Comparison of ENCODE assay signal across 9 cellular contexts in the genomic region with DNA sequence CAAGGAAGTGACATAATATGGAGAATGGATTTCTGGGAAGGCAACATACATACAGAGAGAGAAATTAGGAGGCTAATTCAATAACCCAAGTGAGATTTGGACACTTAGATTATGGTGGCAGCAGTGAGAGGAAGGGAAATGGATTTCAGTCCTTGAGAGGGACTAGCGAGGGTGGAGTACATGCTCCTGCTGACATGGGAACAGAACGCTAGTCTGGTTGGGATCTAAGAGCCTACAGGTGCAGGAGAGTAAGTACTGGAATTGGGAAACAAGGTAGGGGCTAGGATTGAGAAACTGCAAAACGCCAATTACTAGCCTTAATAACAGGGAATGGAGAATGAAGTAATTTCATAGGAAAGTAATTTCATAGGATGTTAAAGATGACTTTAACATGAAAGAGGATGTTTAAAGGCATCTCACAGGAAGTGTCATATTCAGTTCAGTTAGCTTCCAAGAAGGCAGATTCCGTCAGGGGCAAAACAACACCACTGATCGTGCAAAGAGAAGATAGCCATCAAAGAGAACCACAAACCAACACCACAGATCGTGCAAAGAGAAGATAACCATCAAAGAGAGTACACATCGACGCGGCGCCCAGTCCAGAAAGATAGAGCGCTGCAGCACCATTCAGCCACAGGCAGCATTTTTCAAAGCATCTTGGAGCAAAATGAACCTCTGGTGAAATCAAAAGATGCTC. TPM values are rescaled to one million over a fixed set of nuclear protein-coding genes. Genes with fewer than 3 reads are reported as not detected.
DNase-seq lines count a peak whose midpoint lies in the region; ATAC-seq and TF ChIP-seq lines count a peak whose summit lies in the region.
"Had no signal": no experiment of that assay in that cellular context is flagged by ENCODE, and none has a peak within 500 bp of the region (broad histone marks: within the 10 kb centered on the region; RNA-seq: fewer than 3 reads in every experiment).

No MANE protein-coding gene starts in this region.

- peak overlapping the region; percentile 51 for H3K4me2 ChIP-seq in BLaER1
- no peak overlapping the region for H3K4me2 ChIP-seq in neuronal stem cell (ENCODE audit: insufficient read depth, low read length, poor library complexity, severe bottlenecking)
- no peak overlapping the region for H3K4me2 ChIP-seq in GM23338
- H3K4me2 ChIP-seq: KMS-11 had no signal

- no peak overlapping the region for H3K4me3 Mint-ChIP-seq in GM23338

- no peaks in the 10 kb centered on the region for H3K9me2 ChIP-seq in GM23338 (ENCODE audit: insufficient read depth)

- H3K9me3 Mint-ChIP-seq in GM23338, result no peaks in the 10 kb centered on the region

- H3K4me1 Mint-ChIP-seq in GM23338, result peaks cover 13% of the 10 kb centered on the region

- H3K27me3 ChIP-seq in BLaER1 (no peaks in the 10 kb centered on the region), neuronal stem cell (ENCODE audit: control insufficient read depth in 3 of 3, insufficient read depth in 3 of 3, low read depth in 1 of 3, low read length in 3 of 3) (no peaks in the 10 kb centered on the region), GM23338 (ENCODE audit: insufficient read depth) (no peaks in the 10 kb centered on the region)

- no CpG with 5 or more reads among the region's 11 CpGs for WGBS in neuronal stem cell (ENCODE audit: extremely low coverage in 2 of 2, insufficient read length in 2 of 2, insufficient replicate concordance in 1 of 2), 2 donors

- H3K9me3 ChIP-seq in BLaER1 (no peaks in the 10 kb centered on the region), neuronal stem cell (replicated peaks in 1 of 2; ENCODE audit: control insufficient read depth in 2 of 2, insufficient read depth in 1 of 2, low read depth in 1 of 2, low read length in 2 of 2) (no peaks in the 10 kb centered on the region)

- H3K36me3 ChIP-seq in BLaER1, result no peaks in the 10 kb centered on the region
- H3K36me3 ChIP-seq in neuronal stem cell (replicated peaks in 1 of 2; ENCODE audit: control insufficient read depth in 2 of 2, insufficient read depth in 2 of 2, low read length in 2 of 2), result no peaks in the 10 kb centered on the region
- H3K36me3 ChIP-seq in GM23338 (ENCODE audit: insufficient read depth), result no peaks in the 10 kb centered on the region

- TF ChIP-seq CTCF in GM23338 (conservative IDR thresholded peaks at IDR 0.05; ENCODE audit: low read depth in 2 of 2), result no peak

- H3K23ac ChIP-seq in neuronal stem cell (ENCODE audit: low read depth, low read length, poor library complexity), result no peak overlapping the region

- no peak overlapping the region for H3K27ac Mint-ChIP-seq in GM23338

- no peak overlapping the region for H3K9ac ChIP-seq in BLaER1
- no peak overlapping the region for H3K9ac ChIP-seq in neuronal stem cell (ENCODE audit: low read depth, low read length, poor library complexity)
- H3K9ac ChIP-seq: KMS-11 had no signal

- H3K4me1 ChIP-seq in BLaER1, result peaks cover 14% of the 10 kb centered on the region
- H3K4me1 ChIP-seq in neuronal stem cell (ENCODE audit: control insufficient read depth in 2 of 2, insufficient read depth in 1 of 2, low read depth in 1 of 2, low read length in 2 of 2), result peaks cover 0 to 2% of the 10 kb centered on the region in 2 donors
- peaks cover 8% of the 10 kb centered on the region; the same call in 1 of the 2 replicates for H3K4me1 ChIP-seq in GM23338 (ENCODE audit: insufficient read depth)

- H4K8ac ChIP-seq in neuronal stem cell (ENCODE audit: low read depth, low read length), result no peak overlapping the region

- H3K27me3 Mint-ChIP-seq in GM23338 (ENCODE audit: insufficient read depth, low read depth, poor library complexity), result no peaks in the 10 kb centered on the region

- ATAC-seq in GM19035 (IDR thresholded peaks at IDR 0.05; ENCODE audit: unreplicated experiment) (no peak), GM23338 (no peak)

- no peak overlapping the region for H3K18ac ChIP-seq in neuronal stem cell (ENCODE audit: low read length)

- no peaks in the 10 kb centered on the region for H3K79me2 ChIP-seq in GM23338 (replicated peaks; ENCODE audit: insufficient read depth)

- peaks cover 4% of the 10 kb centered on the region; the same call in 1 of the 2 replicates for H3F3A ChIP-seq in GM23338 (replicated peaks; ENCODE audit: low read depth)

- H4K20me1 ChIP-seq in BLaER1 (no peaks in the 10 kb centered on the region), GM23338 (replicated peaks; ENCODE audit: insufficient read depth) (no peaks in the 10 kb centered on the region)

- H2AFZ ChIP-seq in neuronal stem cell (ENCODE audit: low read length) (peak overlapping the region; percentile 6), GM23338 (no peak overlapping the region)

- H2BK120ac ChIP-seq in neuronal stem cell (ENCODE audit: low read depth, low read length), result no peak overlapping the region

- no peak overlapping the region for H3K27ac ChIP-seq in BLaER1
- H3K27ac ChIP-seq in neuronal stem cell (replicated peaks; ENCODE audit: low read length), result no peak overlapping the region
- H3K27ac ChIP-seq in GM23338 (ENCODE audit: low read depth), result no peak overlapping the region
- H3K27ac ChIP-seq: KMS-11 had no signal

- no peak overlapping the region for H4K91ac ChIP-seq in neuronal stem cell (ENCODE audit: low read depth, low read length, poor library complexity)

- H3K79me1 ChIP-seq in neuronal stem cell (ENCODE audit: low read depth, low read length), result no peaks in the 10 kb centered on the region

- H2AK5ac ChIP-seq in neuronal stem cell (ENCODE audit: low read depth, low read length), result no peak overlapping the region

- H2BK5ac ChIP-seq in neuronal stem cell (ENCODE audit: low read length), result no peak overlapping the region

- no peak overlapping the region for H3K14ac ChIP-seq in neuronal stem cell (ENCODE audit: low read length)

- H3K36me3 Mint-ChIP-seq in GM23338 (ENCODE audit: low read depth), result no peaks in the 10 kb centered on the region

- DNase-seq in OCI-M1 (lab: John Stamatoyannopoulos, UW) (peak; percentile 91), activated T-cell treated with anti-CD3 and anti-CD28 coated beads for 48 hours (ENCODE audit: low read depth) (peak; percentile 55), neuronal stem cell (ENCODE audit: low spot score) (no peak), NCI-H1105 (lab: John Stamatoyannopoulos, UW) (no peak), posterior vena cava (ENCODE audit: low spot score) (no peak), GM23338 (ENCODE audit: low spot score) (no peak)

- no peak overlapping the region for H3K4me3 ChIP-seq in BLaER1
- H3K4me3 ChIP-seq in neuronal stem cell (ENCODE audit: low read length in 2 of 2), result no peak overlapping the region
- H3K4me3 ChIP-seq in GM23338, result no peak overlapping the region

- intact Hi-C loops in posterior vena cava (cut with DNase I), result no loop called here

- no peak overlapping the region for H3K4ac ChIP-seq in neuronal stem cell (ENCODE audit: low read length)

- no peak overlapping the region for H2BK15ac ChIP-seq in neuronal stem cell (ENCODE audit: low read length)

- H2BK12ac ChIP-seq in neuronal stem cell (ENCODE audit: low read length), result no peak overlapping the region

TF ChIP-seq in GM23338, 12 proteins besides CTCF, POLR2A, EP300 and RAD21 (continues in another document):
- TF ChIP-seq ZNF331 (CRISPR knock-in tag; IDR thresholded peaks at IDR 0.05; ENCODE audit: low read depth) (no peak), NANOG (IDR thresholded peaks at IDR 0.05; ENCODE audit: borderline replicate concordance) (no peak), CREB1 (CRISPR knock-in tag; IDR thresholded peaks at IDR 0.05; ENCODE audit: low read depth) (no peak)
- TF ChIP-seq, protein P1, sequence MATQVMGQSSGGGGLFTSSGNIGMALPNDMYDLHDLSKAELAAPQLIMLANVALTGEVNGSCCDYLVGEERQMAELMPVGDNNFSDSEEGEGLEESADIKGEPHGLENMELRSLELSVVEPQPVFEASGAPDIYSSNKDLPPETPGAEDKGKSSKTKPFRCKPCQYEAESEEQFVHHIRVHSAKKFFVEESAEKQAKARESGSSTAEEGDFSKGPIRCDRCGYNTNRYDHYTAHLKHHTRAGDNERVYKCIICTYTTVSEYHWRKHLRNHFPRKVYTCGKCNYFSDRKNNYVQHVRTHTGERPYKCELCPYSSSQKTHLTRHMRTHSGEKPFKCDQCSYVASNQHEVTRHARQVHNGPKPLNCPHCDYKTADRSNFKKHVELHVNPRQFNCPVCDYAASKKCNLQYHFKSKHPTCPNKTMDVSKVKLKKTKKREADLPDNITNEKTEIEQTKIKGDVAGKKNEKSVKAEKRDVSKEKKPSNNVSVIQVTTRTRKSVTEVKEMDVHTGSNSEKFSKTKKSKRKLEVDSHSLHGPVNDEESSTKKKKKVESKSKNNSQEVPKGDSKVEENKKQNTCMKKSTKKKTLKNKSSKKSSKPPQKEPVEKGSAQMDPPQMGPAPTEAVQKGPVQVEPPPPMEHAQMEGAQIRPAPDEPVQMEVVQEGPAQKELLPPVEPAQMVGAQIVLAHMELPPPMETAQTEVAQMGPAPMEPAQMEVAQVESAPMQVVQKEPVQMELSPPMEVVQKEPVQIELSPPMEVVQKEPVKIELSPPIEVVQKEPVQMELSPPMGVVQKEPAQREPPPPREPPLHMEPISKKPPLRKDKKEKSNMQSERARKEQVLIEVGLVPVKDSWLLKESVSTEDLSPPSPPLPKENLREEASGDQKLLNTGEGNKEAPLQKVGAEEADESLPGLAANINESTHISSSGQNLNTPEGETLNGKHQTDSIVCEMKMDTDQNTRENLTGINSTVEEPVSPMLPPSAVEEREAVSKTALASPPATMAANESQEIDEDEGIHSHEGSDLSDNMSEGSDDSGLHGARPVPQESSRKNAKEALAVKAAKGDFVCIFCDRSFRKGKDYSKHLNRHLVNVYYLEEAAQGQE (IDR thresholded peaks at IDR 0.05; ENCODE audit: unreplicated experiment), result no peak

RNA-seq across cellular contexts. Expression of a gene that starts 27.1 kb away (rescaled TPM):
- not detected for polyA plus RNA-seq in neuronal stem cell (2013, experiment 1 of 2)
- not detected for polyA plus RNA-seq in neuronal stem cell (2013, experiment 2 of 2)
- 1 to 10 TPM in 1 of 2 donors, under 1 TPM in 1; 0.46 to 1.2 TPM for total RNA-seq in posterior vena cava
- 0.24 TPM in 1 of 2 replicates, not detected in the other for total RNA-seq in GM23338 (2014; rRNA removed; shearing (Covaris generic))
- polyA plus RNA-seq in GM23338 (2016; fragmentation: Nextera tagmentation; extraction: Ambion mirVana), result not detected in 2 replicates

Comparison
In these comparisons a context has a peak if more than half of its experiments do, and no peak if none do; other contexts are left out.
1. DNase-seq: peak in OCI-M1 (single experiment) and activated T-cell treated with anti-CD3 and anti-CD28 coated beads for 48 hours (single experiment); none in neuronal stem cell (single experiment), NCI-H1105 (single experiment), posterior vena cava (single experiment) and GM23338 (single experiment).